In genomic region chr4:184648220-184649025, GRCh38 we compare ENCODE assay signal across 8 cellular contexts. TPM values are rescaled to one million over a fixed set of nuclear protein-coding genes. Genes with fewer than 3 reads are reported as not detected.
DNase-seq lines count a peak whose midpoint lies in the region; ATAC-seq and TF ChIP-seq lines count a peak whose summit lies in the region.

No MANE protein-coding gene starts in this region.

- H2AFZ ChIP-seq in H9 (ENCODE audit: low read length), result no peak overlapping the region

- H4K91ac ChIP-seq in H9 (ENCODE audit: insufficient read length, low read depth, low read length), result no peak overlapping the region

- peaks cover 2 to 22% (median 13%) of the 10 kb centered on the region in 3 experiments; a peak in 5 of 7 replicates for H3K36me3 Mint-ChIP-seq in H9 (ENCODE audit: insufficient read depth in 1 of 3, low read depth in 3 of 3)
- peaks cover 50% of the 10 kb centered on the region for H3K36me3 Mint-ChIP-seq in activated CD8-positive, alpha-beta memory T cell treated with anti-CD3 and anti-CD28 coated beads, Interleukin-2, amount 10 ng/mL, durations not matched to agents 7 days and 5 days

- no peak overlapping the region for H2AK5ac ChIP-seq in H9 (ENCODE audit: insufficient read length, low read length)

- H3K4me1 ChIP-seq in H9 (ENCODE audit: insufficient read depth, low read length), result peaks cover 16% of the 10 kb centered on the region
- H3K4me1 ChIP-seq in endocrine pancreas (ENCODE audit: control insufficient read depth, insufficient read depth, low read length), result peaks cover 31% of the 10 kb centered on the region

- H3K23me2 ChIP-seq in H9 (ENCODE audit: insufficient read length, low read depth, low read length, poor library complexity, severe bottlenecking), result peaks cover 13% of the 10 kb centered on the region

- H3K27ac Mint-ChIP-seq in H9, result peak overlapping the region; percentile 68 to 95 (median 92)
- peak overlapping the region; percentile 87 for H3K27ac Mint-ChIP-seq in activated CD8-positive, alpha-beta memory T cell treated with anti-CD3 and anti-CD28 coated beads, Interleukin-2, amount 10 ng/mL, durations not matched to agents 7 days and 5 days

- ATAC-seq in activated CD8-positive, alpha-beta memory T cell treated with anti-CD3 and anti-CD28 coated beads, Interleukin-2, amount 10 ng/mL, durations not matched to agents 7 days and 5 days, result peak; percentile 18
- ATAC-seq in HG03469 (IDR thresholded peaks at IDR 0.05; ENCODE audit: unreplicated experiment), result no peak

- WGBS in H9 (ENCODE audit: extremely low coverage, insufficient read length, low lambda C conversion rate), result no CpG with 5 or more reads among the region's 53 CpGs

- no peak overlapping the region for H2BK15ac ChIP-seq in H9 (ENCODE audit: low read depth, low read length)

- peak overlapping the region; percentile 89 for H3K4me2 ChIP-seq in H9 (ENCODE audit: insufficient read depth, insufficient read length, low read length)

- peak overlapping the region; percentile 81; the same call in 1 of the 2 replicates for H3K14ac ChIP-seq in H9 (ENCODE audit: insufficient read depth, low read length)

- no peaks in the 10 kb centered on the region for H3K27me3 Mint-ChIP-seq in H9 (ENCODE audit: low read depth)
- H3K27me3 Mint-ChIP-seq in activated CD8-positive, alpha-beta memory T cell treated with anti-CD3 and anti-CD28 coated beads, Interleukin-2, amount 10 ng/mL, durations not matched to agents 7 days and 5 days, result no peaks in the 10 kb centered on the region

- no peak overlapping the region for H3K27ac ChIP-seq in H9 (ENCODE audit: insufficient read length, low read depth, low read length)

- no peak overlapping the region for H4K8ac ChIP-seq in H9 (replicated peaks; ENCODE audit: insufficient read length, low read depth, low read length)

- CTCF ChIA-PET in activated CD8-positive, alpha-beta memory T cell treated with anti-CD3 and anti-CD28 coated beads, Interleukin-2, amount 10 ng/mL, durations not matched to agents 7 days and 5 days (lab: Charles Lee), result interaction anchor here (0.7 to 4.0 kb wide), 11 partner anchors 21 to 486 kb away, joined by 3 to 13 read pairs (median 4); partner anchors contain the start of genes ACSL1 and CENPU

- no peaks in the 10 kb centered on the region for H3K36me3 ChIP-seq in endocrine pancreas (ENCODE audit: control insufficient read depth, insufficient read depth, low read length)

- peak overlapping the region; percentile 65 for H3K9ac ChIP-seq in H9 (ENCODE audit: extremely low read depth, insufficient read length, low read length)
- H3K9ac ChIP-seq in endocrine pancreas (ENCODE audit: control insufficient read depth, insufficient read depth, low read length), result peak overlapping the region; percentile 88

- no peak overlapping the region for H3K23ac ChIP-seq in H9 (ENCODE audit: insufficient read length, low read depth, low read length)

- no peak overlapping the region for H2BK120ac ChIP-seq in H9 (ENCODE audit: low read depth, low read length, poor library complexity, severe bottlenecking)

- no peaks in the 10 kb centered on the region for H4K20me1 ChIP-seq in H9 (ENCODE audit: control insufficient read depth, insufficient read depth, insufficient read length)

- no peak overlapping the region for H2BK5ac ChIP-seq in H9 (ENCODE audit: insufficient read length, low read length)

- no peaks in the 10 kb centered on the region for H3K9me3 ChIP-seq in H9 (ENCODE audit: control insufficient read depth, low read depth, low read length)
- no peaks in the 10 kb centered on the region for H3K9me3 ChIP-seq in endocrine pancreas (ENCODE audit: control insufficient read depth, low read length)

- peaks cover 58 to 62% of the 10 kb centered on the region in 2 experiments for H3K4me1 Mint-ChIP-seq in H9
- H3K4me1 Mint-ChIP-seq in activated CD8-positive, alpha-beta memory T cell treated with anti-CD3 and anti-CD28 coated beads, Interleukin-2, amount 10 ng/mL, durations not matched to agents 7 days and 5 days, result peaks cover 60% of the 10 kb centered on the region

- no peak overlapping the region for H2BK20ac ChIP-seq in H9 (ENCODE audit: low read depth, low read length, poor library complexity, severe bottlenecking)

- no peak overlapping the region for H3T11ph ChIP-seq in H9 (ENCODE audit: low read length)

- no peak overlapping the region for H3K4ac ChIP-seq in H9 (ENCODE audit: low read depth, low read length)

- no peak overlapping the region for H3K56ac ChIP-seq in H9 (ENCODE audit: insufficient read length, low read depth, low read length)

- no peaks in the 10 kb centered on the region for H3K9me3 Mint-ChIP-seq in H9
- H3K9me3 Mint-ChIP-seq in activated CD8-positive, alpha-beta memory T cell treated with anti-CD3 and anti-CD28 coated beads, Interleukin-2, amount 10 ng/mL, durations not matched to agents 7 days and 5 days (ENCODE audit: low read depth), result no peaks in the 10 kb centered on the region

- TF ChIP-seq CTCF in GM12864 (IDR thresholded peaks at IDR 0.05; ENCODE audit: low read depth, low read length, missing control alignments) (no peak), H9 (conservative IDR thresholded peaks at IDR 0.05) (no peak)

- peak overlapping the region; percentile 83 to 87 for H3K4me3 Mint-ChIP-seq in H9
- H3K4me3 Mint-ChIP-seq in activated CD8-positive, alpha-beta memory T cell treated with anti-CD3 and anti-CD28 coated beads, Interleukin-2, amount 10 ng/mL, durations not matched to agents 7 days and 5 days, result peak overlapping the region; percentile 94

- H4K5ac ChIP-seq in H9 (ENCODE audit: insufficient read length, low read depth, low read length), result no peak overlapping the region

- H3K27me3 ChIP-seq in H9 (ENCODE audit: insufficient read depth, low read length), result no peaks in the 10 kb centered on the region
- H3K27me3 ChIP-seq in endocrine pancreas (ENCODE audit: control insufficient read depth, insufficient read depth, low read length), result no peaks in the 10 kb centered on the region

- no peak for DNase-seq in GM12864 (ENCODE audit: low read depth)
- DNase-seq in H9, result peak; percentile 43
- DNase-seq in NAMALWA (ENCODE audit: low spot score), result peak; percentile 51
- DNase-seq in activated CD8-positive, alpha-beta memory T cell treated with anti-CD3 and anti-CD28 coated beads, Interleukin-2, amount 10 ng/mL, durations not matched to agents 7 days and 5 days, result peak; percentile 67
- DNase-seq in mesenteric fat pad (ENCODE audit: low spot score), result peak; percentile 93
- peak; percentile 27 to 32 for DNase-seq in stimulated activated CD8-positive, alpha-beta memory T cell treated with anti-CD3 and anti-CD28 coated beads, Interleukin-2, amount 100 ng/mL, for 48 hours (ENCODE audit: low read depth in 2 of 2)

- no peak overlapping the region for H2BK12ac ChIP-seq in H9 (ENCODE audit: insufficient read length, low read depth, low read length)

- no peak overlapping the region for H3K18ac ChIP-seq in H9 (ENCODE audit: insufficient read length, low read depth, low read length)

- H3K79me1 ChIP-seq in H9 (ENCODE audit: insufficient read depth, low read depth, low read length, poor library complexity, severe bottlenecking), result no peaks in the 10 kb centered on the region

- peaks cover 31% of the 10 kb centered on the region for H3K79me2 ChIP-seq in H9 (ENCODE audit: insufficient read depth, low read length)

- peak overlapping the region; percentile 91 for H3K4me3 ChIP-seq in GM12864 (ENCODE audit: low read depth, low read length)
- H3K4me3 ChIP-seq in endocrine pancreas (ENCODE audit: control insufficient read depth, insufficient read depth, low read length), result peak overlapping the region; percentile 60

RNA-seq across cellular contexts. Expression of gene CASP3, which starts 0.8 kb away (rescaled TPM):
- total RNA-seq in H9 (2021) (107 and 110 TPM in 2 replicates), mesenteric fat pad (19.7 TPM)
- total RNA-seq in activated CD8-positive, alpha-beta memory T cell treated with anti-CD3 and anti-CD28 coated beads, Interleukin-2, amount 10 ng/mL, durations not matched to agents 7 days and 5 days, result 100 to 1,000 TPM in 1 of 2 experiments, 10 to 100 TPM in 1; 70.7 to 116 TPM

RNA-seq across cellular contexts. Expression of gene PRIMPOL, which starts 1.1 kb away (rescaled TPM):
- total RNA-seq in H9 (2021) (4.9 and 6.3 TPM in 2 replicates), mesenteric fat pad (9.8 TPM)
- 10 to 100 TPM; 21.0 to 25.3 TPM for total RNA-seq in activated CD8-positive, alpha-beta memory T cell treated with anti-CD3 and anti-CD28 coated beads, Interleukin-2, amount 10 ng/mL, durations not matched to agents 7 days and 5 days
